8 cellular contexts compared by ENCODE assay signal in the genomic region with DNA sequence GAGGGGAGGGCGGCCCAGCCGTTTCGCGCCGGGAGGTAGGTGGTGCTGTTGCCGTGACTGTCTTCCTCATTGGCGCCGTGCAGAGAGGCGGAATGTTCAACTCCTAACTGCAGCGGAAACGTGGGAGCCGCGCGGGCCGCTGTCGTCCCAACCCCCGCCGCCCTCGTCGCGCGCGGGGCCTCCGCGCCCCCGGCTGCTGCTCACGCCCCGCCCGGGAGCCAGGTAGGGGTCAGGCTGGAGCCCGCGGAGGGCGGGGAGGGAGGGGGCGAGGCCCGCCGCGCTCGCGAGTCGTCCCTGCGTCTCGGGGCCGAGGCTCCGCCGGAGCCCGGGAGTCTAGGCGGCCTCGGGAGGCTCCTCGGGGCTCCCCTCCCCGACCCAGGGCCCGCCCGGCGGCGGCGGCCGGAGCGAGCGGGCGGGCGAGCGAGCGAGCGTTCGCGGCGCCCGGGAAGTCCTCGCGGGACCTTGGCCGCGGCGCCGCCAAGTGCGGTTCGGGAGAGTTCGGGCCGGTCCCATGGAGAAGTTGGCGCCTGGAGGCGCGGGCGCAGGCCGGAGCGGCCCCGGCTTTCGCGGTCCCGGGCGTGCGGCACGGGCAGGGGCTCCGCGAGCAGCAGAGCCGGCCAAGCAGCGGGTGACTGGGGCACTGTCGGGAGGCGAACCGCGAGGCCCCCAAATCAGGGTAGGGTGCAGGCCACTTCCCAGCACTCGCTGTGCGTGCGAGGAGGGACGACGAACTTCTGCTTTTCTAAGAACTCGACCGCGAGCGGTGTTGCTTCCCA. TPM values are rescaled to one million over a fixed set of nuclear protein-coding genes. Genes with fewer than 3 reads are reported as not detected.
DNase-seq lines count a peak whose midpoint lies in the region; ATAC-seq, FAIRE-seq and TF ChIP-seq lines count a peak whose summit lies in the region.

A gene (plus strand): TSS at position 66 of the 776 bp plus-strand sequence. CDS start 15,186 bp downstream, outside the sequence.

- dilution Hi-C loops in mammary epithelial cell (cut with HindIII; ENCODE audit: low sequenced_read_pairs), result no loop called here

- peak within 1 kb of the TSS; percentile 99 for H3K9ac ChIP-seq in mammary epithelial cell (ENCODE audit: insufficient read depth, low read length)

- peak within 1 kb of the TSS; percentile 89 for H3K4me2 ChIP-seq in mammary epithelial cell (ENCODE audit: insufficient read depth, low read depth, low read length)

- H3K4me1 ChIP-seq in mammary epithelial cell (ENCODE audit: insufficient read depth, low read length), result peaks cover 35% of the 10 kb centered on the region
- peaks cover 0 to 3% of the 10 kb centered on the region in 2 donors for H3K4me1 ChIP-seq in small intestine (ENCODE audit: control insufficient read depth in 2 of 2, insufficient read depth in 1 of 2, low read depth in 1 of 2, low read length in 1 of 2)

- no peaks in the 10 kb centered on the region for H3K9me3 ChIP-seq in mammary epithelial cell (replicated peaks; ENCODE audit: insufficient read depth, low read length)
- H3K9me3 ChIP-seq in small intestine (ENCODE audit: control insufficient read depth, low read depth), result no peaks in the 10 kb centered on the region

- no peaks in the 10 kb centered on the region for H3K36me3 ChIP-seq in mammary epithelial cell (ENCODE audit: insufficient read depth, low read length)
- H3K36me3 ChIP-seq in small intestine (ENCODE audit: control insufficient read depth in 2 of 2, insufficient read depth in 2 of 2, low read length in 2 of 2), result no peaks in the 10 kb centered on the region

- ATAC-seq in HG02642 (IDR thresholded peaks at IDR 0.05; ENCODE audit: poor library complexity, unreplicated experiment), result peak; percentile 71

- TF ChIP-seq CTCF in mammary epithelial cell (conservative IDR thresholded peaks at IDR 0.05 in 1 of 2, IDR thresholded peaks at IDR 0.05 in 1 of 2; ENCODE audit: extremely low read depth in 1 of 2, insufficient read depth in 1 of 2, low read depth in 1 of 2, low read length in 2 of 2), result peak in 1 of 2 donors; percentile 58

- FAIRE-seq in small intestine (lab: Jason Lieb, UNC), result no peak

- 3% methylated on average over 9 of the region's 106 CpGs for WGBS in mammary epithelial cell (ENCODE audit: low coverage, missing lambda C conversion rate)
- WGBS in small intestine, 3 donors, result 0 to 1% (median 1%) methylated on average over 39 to 106 of the region's 106 CpGs

- intact Hi-C loops in mammary epithelial cell (cut with micrococcal nuclease), result loop anchor here (1.0 to 5.0 kb wide), 9 partner anchors 15 to 321 kb away; no protein-coding TSS in a partner anchor

- H2AFZ ChIP-seq in mammary epithelial cell (ENCODE audit: low read depth, low read length), result peak within 1 kb of the TSS; percentile 80

- in situ Hi-C loops in mammary epithelial cell (cut with MboI; ENCODE audit: low sequenced_read_pairs in 2 of 2), result loop anchor here in 1 of 2 donors (5.0 kb wide), 1 partner anchor 49 kb away; no protein-coding TSS in a partner anchor

- H3K4me3 ChIP-seq in mammary epithelial cell (replicated peaks in 1 of 3; ENCODE audit: insufficient read depth in 1 of 3, low read depth in 2 of 3, low read length in 3 of 3) (peak within 1 kb of the TSS; percentile 66 to 88 (median 84)), small intestine (ENCODE audit: low read depth in 1 of 2, low read length in 2 of 2) (peak within 1 kb of the TSS; percentile 83 to 93)

- H3K27me3 ChIP-seq in mammary epithelial cell (ENCODE audit: insufficient read depth, low read length) (no peaks in the 10 kb centered on the region), small intestine (ENCODE audit: control insufficient read depth in 2 of 2, insufficient read depth in 2 of 2, low read length in 2 of 2) (no peaks in the 10 kb centered on the region)

- peaks cover 50% of the 10 kb centered on the region for H3K79me2 ChIP-seq in mammary epithelial cell (ENCODE audit: insufficient read depth, low read length)

- DNase-seq in NCI-H524 (lab: John Stamatoyannopoulos, UW) (peak; percentile 19 to 67), NCI-H524 treated with DMSO at 0.1 percent for 48 hours (lab: John Stamatoyannopoulos, UW) (no peak), NCI-H1105 (lab: John Stamatoyannopoulos, UW) (peak; percentile 14), UCSD-AML1 (lab: John Stamatoyannopoulos, UW; ENCODE audit: unreplicated experiment) (peak; percentile 77), mammary epithelial cell (peak; percentile 65), iPS-NIHi7 (ENCODE audit: extremely low spot score) (peak; percentile 46), small intestine (peak; percentile 65)

- BruUV-seq in mammary epithelial cell (replicated peaks; lab: Mats Ljungman, UMichigan), result no TSS peak

- no peaks in the 10 kb centered on the region for H4K20me1 ChIP-seq in mammary epithelial cell (ENCODE audit: insufficient read depth, low read length)

- CTCF ChIA-PET in mammary epithelial cell (lab: Charles Lee; ENCODE audit: low non-redundant PET), result interaction anchor here (0.5 to 0.7 kb wide), 2 partner anchors 27 to 98 kb away, joined by 3 to 9 read pairs; no protein-coding TSS in a partner anchor

- H3K27ac ChIP-seq in mammary epithelial cell (ENCODE audit: insufficient read depth, low read depth, low read length), result peak within 1 kb of the TSS; percentile 95
- H3K27ac ChIP-seq in small intestine (ENCODE audit: low read depth in 1 of 2, low read length in 1 of 2), result peak within 1 kb of the TSS; percentile 50 to 94

RNA-seq across cellular contexts. Expression of the gene that starts here (rescaled TPM):
- total RNA-seq in mammary epithelial cell, result 100 to 1,000 TPM in 1 of 2 donors, 10 to 100 TPM in 1; 31.8 to 109 TPM
- polyA plus RNA-seq in mammary epithelial cell (39.0 TPM), small intestine (10 to 100 TPM in 1 of 3 donors, 1 to 10 TPM in 2; 2.0 to 21.9 (median 5.1) TPM)
- 48.2 TPM for polyA minus RNA-seq in mammary epithelial cell
